Comparison of ENCODE assay signal across 8 cellular contexts in the genomic region with DNA sequence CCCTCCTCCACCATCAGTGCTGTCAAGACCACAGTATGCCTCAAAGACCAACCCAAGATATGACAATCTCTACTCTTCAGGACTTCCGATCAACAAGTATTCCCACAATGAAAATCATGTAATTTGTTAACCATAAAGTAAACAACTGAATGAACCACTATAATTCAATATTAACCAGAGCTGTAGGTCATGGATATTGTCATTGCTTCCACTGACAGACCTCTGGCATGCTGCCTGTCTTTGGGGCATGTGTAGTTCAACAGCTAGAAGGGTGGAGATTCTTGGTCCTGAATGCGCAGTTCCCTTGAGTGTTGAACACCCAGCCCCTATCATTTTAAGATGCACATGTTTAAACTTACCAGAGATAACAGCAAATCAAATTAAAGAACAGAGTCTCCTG.
"Had no signal": no experiment of that assay in that cellular context is flagged by ENCODE, and none has a peak within 500 bp of the region (broad histone marks: within the 10 kb centered on the region; RNA-seq: fewer than 3 reads in every experiment).

No MANE protein-coding gene starts in this region.

- FAIRE-seq: HTR-8/SVneo, K562 had no signal

- H3K27ac ChIP-seq: HL-60 had no signal

- DNase-seq: GOT3, H7, HCEC 1CT, IMR-90, KG1 had no signal

- ATAC-seq: K562 had no signal

- H3K4me3 ChIP-seq: K562 had no signal
